8 cellular contexts compared by ENCODE assay signal in genomic region chr10:110355922-110356627, GRCh38. TPM values are rescaled to one million over a fixed set of nuclear protein-coding genes. Genes with fewer than 3 reads are reported as not detected.
A peak's percentile ranks its signal among the peaks of the same experiment; 100 is the strongest.
DNase-seq lines count a peak whose midpoint lies in the region; ATAC-seq and TF ChIP-seq lines count a peak whose summit lies in the region.

No MANE protein-coding gene starts in this region.

- H3K4me1 Mint-ChIP-seq in activated B cell treated with CpG ODN at 0.5 μM for 24 hours (peaks cover 64% of the 10 kb centered on the region), nephron (peaks cover 46% of the 10 kb centered on the region)

- intact Hi-C loops in activated B cell treated with CpG ODN at 0.5 μM for 24 hours (cut with micrococcal nuclease) = loop anchor here (1.0 to 5.0 kb wide), 15 partner anchors 19 to 563 kb away; partner anchors contain the start of genes ADD3, BBIP1, DUSP5 and SHOC2

- H3K36me3 Mint-ChIP-seq in activated B cell treated with CpG ODN at 0.5 μM for 24 hours (ENCODE audit: low read depth) (no peaks in the 10 kb centered on the region), nephron (ENCODE audit: low read depth) (no peaks in the 10 kb centered on the region)

- TF ChIP-seq CTCF in activated B cell treated with CpG ODN at 0.5 μM for 24 hours (IDR thresholded peaks at IDR 0.05) (no peak), nephron (IDR thresholded peaks at IDR 0.05; ENCODE audit: unreplicated experiment in 3 of 3) (no peak)

- H3K4me3 Mint-ChIP-seq in activated B cell treated with CpG ODN at 0.5 μM for 24 hours (peak overlapping the region; percentile 82), nephron (peak overlapping the region in 1 of 3 experiments; percentile 24)

- H3K9me3 Mint-ChIP-seq in activated B cell treated with CpG ODN at 0.5 μM for 24 hours (no peaks in the 10 kb centered on the region), nephron (peaks cover 3% of the 10 kb centered on the region)

- peak; percentile 27 for ATAC-seq in GM18909 (IDR thresholded peaks at IDR 0.05; ENCODE audit: poor library complexity, unreplicated experiment)
- ATAC-seq in HG02885 (IDR thresholded peaks at IDR 0.05; ENCODE audit: poor library complexity, unreplicated experiment) = peak; percentile 20
- peak; percentile 11 for ATAC-seq in activated B cell treated with CpG ODN at 0.5 μM for 24 hours (ENCODE audit: low read depth)

- DNase-seq in activated B cell treated with CpG ODN at 0.5 μM for 24 hours = no peak
- no peak for DNase-seq in amniotic stem cell (lab: John Stamatoyannopoulos, UW)
- no peak for DNase-seq in NCI-H510A treated with DMSO at 0.1 percent for 48 hours (lab: John Stamatoyannopoulos, UW)
- DNase-seq in glomerular visceral epithelial cell (ENCODE audit: extremely low spot score) = no peak
- DNase-seq in OCI-M1 (lab: John Stamatoyannopoulos, UW) = no peak

- peak overlapping the region; percentile 99 for H3K27ac Mint-ChIP-seq in activated B cell treated with CpG ODN at 0.5 μM for 24 hours
- H3K27ac Mint-ChIP-seq in nephron = peak overlapping the region; percentile 15 to 53 (median 45)

- H3K27me3 Mint-ChIP-seq in activated B cell treated with CpG ODN at 0.5 μM for 24 hours (no peaks in the 10 kb centered on the region), nephron (ENCODE audit: low read depth) (peaks cover 54% of the 10 kb centered on the region)

- POLR2A ChIA-PET in activated B cell treated with CpG ODN at 0.5 μM for 24 hours (lab: Charles Lee) = interaction anchor here (0.5 to 6.9 kb wide), 35 partner anchors 10 to 486 kb away, joined by 3 to 328 read pairs (median 6); partner anchors contain the start of genes DUSP5 and SMNDC1

- CTCF ChIA-PET in activated B cell treated with CpG ODN at 0.5 μM for 24 hours (lab: Charles Lee) = interaction anchor here (1.0 to 5.6 kb wide), 13 partner anchors 11 to 193 kb away, joined by 3 to 69 read pairs (median 22); partner anchors contain the start of genes DUSP5 and SMNDC1

RNA-seq across cellular contexts. Expression of gene SMNDC1, which starts 51.4 kb away (rescaled TPM):
- total RNA-seq in activated B cell treated with CpG ODN at 0.5 μM for 24 hours = 32.7 and 35.6 TPM in 2 replicates
